ENCODE assay signal across 21 cellular contexts in the genomic region with DNA sequence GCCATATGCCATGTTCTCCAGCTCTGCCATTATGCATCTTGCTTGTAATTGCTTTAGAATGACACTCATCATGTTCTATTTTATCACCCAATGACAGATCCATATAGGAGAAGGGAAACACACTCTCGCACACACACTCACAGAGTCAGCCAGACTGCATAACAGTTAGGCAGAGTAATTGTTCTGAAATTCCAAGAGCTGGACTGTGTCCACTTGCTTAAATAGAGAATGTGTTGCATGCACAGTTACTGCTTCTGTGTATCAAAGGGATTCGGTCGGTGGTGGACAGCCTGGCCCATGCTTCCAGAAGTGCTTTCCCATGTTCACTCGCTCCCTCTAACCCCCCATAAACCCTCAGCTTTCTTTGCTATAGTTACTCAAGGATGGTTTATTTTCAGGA. TPM values are rescaled to one million over a fixed set of nuclear protein-coding genes. Genes with fewer than 3 reads are reported as not detected.
"Had no signal": no experiment of that assay in that cellular context is flagged by ENCODE, and none has a peak within 500 bp of the region (broad histone marks: within the 10 kb centered on the region; RNA-seq: fewer than 3 reads in every experiment).

No MANE protein-coding gene starts in this region.

- DNase-seq: activated CD4-positive, alpha-beta T cell treated with anti-CD3 and anti-CD28 coated beads for 48 hours; activated CD8-positive, alpha-beta memory T cell treated with anti-CD3 and anti-CD28 coated beads, Interleukin-2, amount 10 ng/mL, durations not matched to agents 7 days and 5 days; activated CD8-positive, alpha-beta T cell treated with anti-CD3 and anti-CD28 coated beads for 36 hours; activated gamma-delta T cell treated with Interleukin-2 at 50 U/mL for 16 hours; activated T-cell treated with anti-CD3 and anti-CD28 coated beads for 4 hours; brain microvascular endothelial cell; effector memory CD4-positive, alpha-beta T cell; head of caudate nucleus; naive thymus-derived CD4-positive, alpha-beta T cell; retina; stimulated activated CD4-positive, alpha-beta T cell treated with anti-CD3 and anti-CD28 coated beads, Interleukin-4, amount 100 ng/mL, for 24 hours; stimulated activated naive CD8-positive, alpha-beta T cell treated with anti-CD3 and anti-CD28 coated beads, Interleukin-15, Interleukin-2, amounts not matched to agents 100 U/mL and 50 U/mL, for 24 hours; SW 1271; T-helper 17 cell; thyroid gland; upper lobe of right lung had no signal

- H3K36me3 Mint-ChIP-seq: activated CD8-positive, alpha-beta memory T cell treated with anti-CD3 and anti-CD28 coated beads, Interleukin-2, amount 10 ng/mL, durations not matched to agents 7 days and 5 days; activated naive CD4-positive, alpha-beta T cell treated with anti-CD3 and anti-CD28 coated beads, Interleukin-2, amount 50 U/mL, for 24 hours; naive thymus-derived CD4-positive, alpha-beta T cell; neural progenitor cell had no signal

- H3K27me3 ChIP-seq: brain microvascular endothelial cell, neural progenitor cell, thyroid gland, upper lobe of right lung had no signal

- H3K4me3 Mint-ChIP-seq: activated CD8-positive, alpha-beta memory T cell treated with anti-CD3 and anti-CD28 coated beads, Interleukin-2, amount 10 ng/mL, durations not matched to agents 7 days and 5 days; activated CD8-positive, alpha-beta T cell treated with anti-CD3 and anti-CD28 coated beads for 36 hours; activated naive CD4-positive, alpha-beta T cell treated with anti-CD3 and anti-CD28 coated beads, Interleukin-2, amount 50 U/mL, for 24 hours; central memory CD8-positive, alpha-beta T cell; naive thymus-derived CD4-positive, alpha-beta T cell; neural progenitor cell; T-helper 17 cell had no signal

- H3K27ac Mint-ChIP-seq: activated CD8-positive, alpha-beta memory T cell treated with anti-CD3 and anti-CD28 coated beads, Interleukin-2, amount 10 ng/mL, durations not matched to agents 7 days and 5 days; activated CD8-positive, alpha-beta T cell treated with anti-CD3 and anti-CD28 coated beads for 36 hours; activated naive CD4-positive, alpha-beta T cell treated with anti-CD3 and anti-CD28 coated beads, Interleukin-2, amount 50 U/mL, for 24 hours; naive thymus-derived CD4-positive, alpha-beta T cell; neural progenitor cell; T-helper 17 cell had no signal

- H3K4me1 Mint-ChIP-seq: activated CD8-positive, alpha-beta memory T cell treated with anti-CD3 and anti-CD28 coated beads, Interleukin-2, amount 10 ng/mL, durations not matched to agents 7 days and 5 days; activated naive CD4-positive, alpha-beta T cell treated with anti-CD3 and anti-CD28 coated beads, Interleukin-2, amount 50 U/mL, for 24 hours; central memory CD8-positive, alpha-beta T cell; naive thymus-derived CD4-positive, alpha-beta T cell had no signal

- H3K4me1 ChIP-seq: thyroid gland, upper lobe of right lung had no signal

- H3K4me3 ChIP-seq: lung, neural progenitor cell, spleen, thyroid gland, upper lobe of right lung had no signal

- H3K9me3 Mint-ChIP-seq: activated CD8-positive, alpha-beta T cell treated with anti-CD3 and anti-CD28 coated beads for 36 hours; activated naive CD4-positive, alpha-beta T cell treated with anti-CD3 and anti-CD28 coated beads, Interleukin-2, amount 50 U/mL, for 24 hours; central memory CD8-positive, alpha-beta T cell; naive thymus-derived CD4-positive, alpha-beta T cell; neural progenitor cell had no signal

- H3K36me3 ChIP-seq: brain microvascular endothelial cell, neural progenitor cell, spleen, thyroid gland, upper lobe of right lung had no signal

- ATAC-seq: activated CD8-positive, alpha-beta memory T cell treated with anti-CD3 and anti-CD28 coated beads, Interleukin-2, amount 10 ng/mL, durations not matched to agents 7 days and 5 days; activated CD8-positive, alpha-beta T cell treated with anti-CD3 and anti-CD28 coated beads for 36 hours; naive thymus-derived CD4-positive, alpha-beta T cell; stimulated activated naive CD8-positive, alpha-beta T cell treated with anti-CD3 and anti-CD28 coated beads, Interleukin-15, Interleukin-2, amounts not matched to agents 100 U/mL and 50 U/mL, for 24 hours; T-helper 17 cell; upper lobe of right lung had no signal

- H3K27ac ChIP-seq: brain microvascular endothelial cell, neural progenitor cell, spleen, thyroid gland, upper lobe of right lung had no signal

- H3K9me3 ChIP-seq: spleen, thyroid gland, upper lobe of right lung had no signal

RNA-seq across cellular contexts. Expression of a gene that starts 30.6 kb away (rescaled TPM):
- total RNA-seq: activated CD8-positive, alpha-beta memory T cell treated with anti-CD3 and anti-CD28 coated beads, Interleukin-2, amount 10 ng/mL, durations not matched to agents 7 days and 5 days; activated CD8-positive, alpha-beta T cell treated with anti-CD3 and anti-CD28 coated beads for 36 hours had no signal
